In genomic region chr11:356610-357009, GRCh38 we compare ENCODE assay signal across 1 cellular context.
TF ChIP-seq lines count a peak whose summit lies in the region.

No MANE protein-coding gene starts in this region.

TF ChIP-seq in K562, 482 proteins besides CTCF, POLR2A, EP300 and RAD21 (continued from another document):
- TF ChIP-seq, protein P1, sequence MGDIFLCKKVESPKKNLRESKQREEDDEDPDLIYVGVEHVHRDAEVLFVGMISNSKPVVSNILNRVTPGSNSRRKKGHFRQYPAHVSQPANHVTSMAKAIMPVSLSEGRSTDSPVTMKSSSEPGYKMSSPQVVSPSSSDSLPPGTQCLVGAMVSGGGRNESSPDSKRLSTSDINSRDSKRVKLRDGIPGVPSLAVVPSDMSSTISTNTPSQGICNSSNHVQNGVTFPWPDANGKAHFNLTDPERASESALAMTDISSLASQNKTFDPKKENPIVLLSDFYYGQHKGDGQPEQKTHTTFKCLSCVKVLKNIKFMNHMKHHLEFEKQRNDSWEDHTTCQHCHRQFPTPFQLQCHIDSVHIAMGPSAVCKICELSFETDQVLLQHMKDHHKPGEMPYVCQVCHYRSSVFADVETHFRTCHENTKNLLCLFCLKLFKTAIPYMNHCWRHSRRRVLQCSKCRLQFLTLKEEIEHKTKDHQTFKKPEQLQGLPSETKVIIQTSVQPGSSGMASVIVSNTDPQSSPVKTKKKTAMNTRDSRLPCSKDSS (IDR thresholded peaks at IDR 0.05; ENCODE audit: low read depth, partially characterized antibody), result no peak
- TF ChIP-seq, protein P2, sequence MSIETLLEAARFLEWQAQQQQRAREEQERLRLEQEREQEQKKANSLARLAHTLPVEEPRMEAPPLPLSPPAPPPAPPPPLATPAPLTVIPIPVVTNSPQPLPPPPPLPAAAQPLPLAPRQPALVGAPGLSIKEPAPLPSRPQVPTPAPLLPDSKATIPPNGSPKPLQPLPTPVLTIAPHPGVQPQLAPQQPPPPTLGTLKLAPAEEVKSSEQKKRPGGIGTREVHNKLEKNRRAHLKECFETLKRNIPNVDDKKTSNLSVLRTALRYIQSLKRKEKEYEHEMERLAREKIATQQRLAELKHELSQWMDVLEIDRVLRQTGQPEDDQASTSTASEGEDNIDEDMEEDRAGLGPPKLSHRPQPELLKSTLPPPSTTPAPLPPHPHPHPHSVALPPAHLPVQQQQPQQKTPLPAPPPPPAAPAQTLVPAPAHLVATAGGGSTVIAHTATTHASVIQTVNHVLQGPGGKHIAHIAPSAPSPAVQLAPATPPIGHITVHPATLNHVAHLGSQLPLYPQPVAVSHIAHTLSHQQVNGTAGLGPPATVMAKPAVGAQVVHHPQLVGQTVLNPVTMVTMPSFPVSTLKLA (conservative IDR thresholded peaks at IDR 0.05), result no peak
- no peak for TF ChIP-seq ESRRB (CRISPR knock-in tag; IDR thresholded peaks at IDR 0.05; ENCODE audit: borderline replicate concordance)
- TF ChIP-seq ZFP36 (IDR thresholded peaks at IDR 0.05; ENCODE audit: low read depth, low read length, partially characterized antibody), result no peak
- TF ChIP-seq GTF3C2 (IDR thresholded peaks at IDR 0.05; ENCODE audit: borderline replicate concordance, extremely low read depth, insufficient read length), result no peak
- TF ChIP-seq ETV5 (CRISPR knock-in tag; IDR thresholded peaks at IDR 0.05; ENCODE audit: low read depth), result no peak
- TF ChIP-seq POLR2B (IDR thresholded peaks at IDR 0.05; ENCODE audit: low read depth, partially characterized antibody), result peak; percentile 34
- no peak for TF ChIP-seq ZNF584 (CRISPR knock-in tag; IDR thresholded peaks at IDR 0.05; ENCODE audit: low read depth)
- TF ChIP-seq, protein P3, sequence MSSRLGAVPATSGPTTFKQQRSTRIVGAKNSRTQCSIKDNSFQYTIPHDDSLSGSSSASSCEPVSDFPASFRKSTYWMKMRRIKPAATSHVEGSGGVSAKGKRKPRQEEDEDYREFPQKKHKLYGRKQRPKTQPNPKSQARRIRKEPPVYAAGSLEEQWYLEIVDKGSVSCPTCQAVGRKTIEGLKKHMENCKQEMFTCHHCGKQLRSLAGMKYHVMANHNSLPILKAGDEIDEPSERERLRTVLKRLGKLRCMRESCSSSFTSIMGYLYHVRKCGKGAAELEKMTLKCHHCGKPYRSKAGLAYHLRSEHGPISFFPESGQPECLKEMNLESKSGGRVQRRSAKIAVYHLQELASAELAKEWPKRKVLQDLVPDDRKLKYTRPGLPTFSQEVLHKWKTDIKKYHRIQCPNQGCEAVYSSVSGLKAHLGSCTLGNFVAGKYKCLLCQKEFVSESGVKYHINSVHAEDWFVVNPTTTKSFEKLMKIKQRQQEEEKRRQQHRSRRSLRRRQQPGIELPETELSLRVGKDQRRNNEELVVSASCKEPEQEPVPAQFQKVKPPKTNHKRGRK (tag; IDR thresholded peaks at IDR 0.05), result no peak
- no peak for TF ChIP-seq CHD1 (IDR thresholded peaks at IDR 0.05; ENCODE audit: low read length)
- TF ChIP-seq SRSF1 (IDR thresholded peaks at IDR 0.05; ENCODE audit: low read depth, low read length), result no peak
- no peak for TF ChIP-seq BRF1 (IDR thresholded peaks at IDR 0.05; ENCODE audit: borderline replicate concordance, extremely low read depth, insufficient read length)
- no peak for TF ChIP-seq PCBP1 (IDR thresholded peaks at IDR 0.05; ENCODE audit: low read depth, low read length, poor library complexity, severe bottlenecking)
- no peak for TF ChIP-seq ETV6 (IDR thresholded peaks at IDR 0.05; ENCODE audit: borderline replicate concordance in 1 of 2, low read depth in 2 of 2, low read length in 1 of 2)
- no peak for TF ChIP-seq ETV6 (CRISPR knock-in tag; IDR thresholded peaks at IDR 0.05; ENCODE audit: borderline replicate concordance)
- no peak for TF ChIP-seq MIER1 (IDR thresholded peaks at IDR 0.05; ENCODE audit: low read depth)
- peak; percentile 3; the same call in 1 of the 2 replicates for TF ChIP-seq MAX (CRISPR knock-in tag; IDR thresholded peaks at IDR 0.05)
